Comparison of ENCODE assay signal across 17 cellular contexts in genomic region chr10:86732771-86733170, GRCh38. TPM values are rescaled to one million over a fixed set of nuclear protein-coding genes. Genes with fewer than 3 reads are reported as not detected.
DNase-seq lines count a peak whose midpoint lies in the region; ATAC-seq and TF ChIP-seq lines count a peak whose summit lies in the region.
"Had no signal": no experiment of that assay in that cellular context is flagged by ENCODE, and none has a peak within 500 bp of the region (broad histone marks: within the 10 kb centered on the region; RNA-seq: fewer than 3 reads in every experiment).

No MANE protein-coding gene starts in this region.

- CTCF ChIA-PET in CD4-positive, alpha-beta memory T cell (lab: Charles Lee; ENCODE audit: partially characterized antibody) = interaction anchor here (0.7 to 1.2 kb wide), 3 partner anchors 9 to 44 kb away, joined by 3 read pairs; no protein-coding TSS in a partner anchor

- H3K27me3 Mint-ChIP-seq in type B pancreatic cell = no peaks in the 10 kb centered on the region
- no peaks in the 10 kb centered on the region for H3K27me3 Mint-ChIP-seq in CD4-positive, alpha-beta memory T cell

- POLR2A ChIA-PET in CD4-positive, alpha-beta memory T cell (lab: Charles Lee; ENCODE audit: partially characterized antibody) = no interaction called here

- no peaks in the 10 kb centered on the region for H3K4me1 ChIP-seq in prostate gland (replicated peaks)
- no peaks in the 10 kb centered on the region for H3K4me1 ChIP-seq in CD4-positive, alpha-beta memory T cell (ENCODE audit: insufficient read depth, low read length)
- H3K4me1 ChIP-seq: breast epithelium, Caco-2, pancreas had no signal

- H3K9me3 Mint-ChIP-seq in type B pancreatic cell = peaks cover 2% of the 10 kb centered on the region
- H3K9me3 Mint-ChIP-seq in CD4-positive, alpha-beta memory T cell = no peaks in the 10 kb centered on the region
- H3K9me3 Mint-ChIP-seq: activated naive CD4-positive, alpha-beta T cell treated with anti-CD3 and anti-CD28 coated beads, Interleukin-2, amount 50 U/mL, for 24 hours; stimulated activated memory B cell treated with anti-CD40 and anti-IgM and Interleukin-4, amounts not matched to agents 10 μg/mL and 1 μg/mL and 100 μg/mL, for 72 hours had no signal

- no peak for DNase-seq in dorsolateral prefrontal cortex
- DNase-seq in left ventricle myocardium superior = no peak
- DNase-seq in prostate gland (ENCODE audit: low spot score) = no peak
- DNase-seq in type B pancreatic cell (ENCODE audit: extremely low spot score, unreplicated experiment) = no peak
- DNase-seq in NAMALWA (ENCODE audit: low spot score) = no peak
- DNase-seq in CD4-positive, alpha-beta memory T cell = no peak
- DNase-seq: activated CD4-positive, alpha-beta T cell treated with anti-CD3 and anti-CD28 coated beads, Interleukin-2, amount 50 U/mL, for 48 hours; activated T-cell treated with anti-CD3 and anti-CD28 coated beads, Interleukin-2, amount 50 U/mL, for 1 hour; Caco-2; EL; kidney; NCI-H2227 treated with DMSO at 0.1 percent for 48 hours; pancreas had no signal

- H3K9me3 ChIP-seq in prostate gland = no peaks in the 10 kb centered on the region
- no peaks in the 10 kb centered on the region for H3K9me3 ChIP-seq in CD4-positive, alpha-beta memory T cell (ENCODE audit: control insufficient read depth in 1 of 2, low read length in 2 of 2)
- H3K9me3 ChIP-seq: breast epithelium, Caco-2, pancreas had no signal

- intact Hi-C loops in dorsolateral prefrontal cortex (cut with DNase I) = no loop called here
- intact Hi-C loops in left ventricle myocardium superior (cut with micrococcal nuclease) = no loop called here
- intact Hi-C loops in prostate gland (cut with DNase I) = loop anchor here (2.0 kb wide), 1 partner anchor 22 kb away; no protein-coding TSS in a partner anchor
- intact Hi-C loops in CD4-positive, alpha-beta memory T cell (cut with micrococcal nuclease) = no loop called here

- no peak for TF ChIP-seq POLR2A in prostate gland (IDR thresholded peaks at IDR 0.05)

- no peaks in the 10 kb centered on the region for H3K36me3 Mint-ChIP-seq in type B pancreatic cell
- no peaks in the 10 kb centered on the region for H3K36me3 Mint-ChIP-seq in CD4-positive, alpha-beta memory T cell
- H3K36me3 Mint-ChIP-seq: activated naive CD4-positive, alpha-beta T cell treated with anti-CD3 and anti-CD28 coated beads, Interleukin-2, amount 50 U/mL, for 24 hours; stimulated activated memory B cell treated with anti-CD40 and anti-IgM and Interleukin-4, amounts not matched to agents 10 μg/mL and 1 μg/mL and 100 μg/mL, for 72 hours had no signal

- peak overlapping the region; percentile 38 for H3K27ac Mint-ChIP-seq in type B pancreatic cell
- H3K27ac Mint-ChIP-seq in CD4-positive, alpha-beta memory T cell = no peak overlapping the region
- H3K27ac Mint-ChIP-seq: activated naive CD4-positive, alpha-beta T cell treated with anti-CD3 and anti-CD28 coated beads, Interleukin-2, amount 50 U/mL, for 24 hours; stimulated activated memory B cell treated with anti-CD40 and anti-IgM and Interleukin-4, amounts not matched to agents 10 μg/mL and 1 μg/mL and 100 μg/mL, for 72 hours had no signal

- H3K4me3 ChIP-seq in dorsolateral prefrontal cortex (peak overlapping the region in 10 of 59 donors; percentile 0 to 26 (median 12)), prostate gland (no peak overlapping the region)
- no peak overlapping the region for H3K4me3 ChIP-seq in CD4-positive, alpha-beta memory T cell (ENCODE audit: low read length in 2 of 2)
- H3K4me3 ChIP-seq: breast epithelium, pancreas had no signal

- H3K27me3 ChIP-seq in dorsolateral prefrontal cortex (no peaks in the 10 kb centered on the region), prostate gland (replicated peaks; ENCODE audit: insufficient read depth) (no peaks in the 10 kb centered on the region)
- no peaks in the 10 kb centered on the region for H3K27me3 ChIP-seq in CD4-positive, alpha-beta memory T cell (ENCODE audit: insufficient read depth, low read length)
- H3K27me3 ChIP-seq: breast epithelium, pancreas had no signal

- WGBS in prostate gland = 77% methylated on average over 13 of the region's 13 CpGs

- no peaks in the 10 kb centered on the region for H3K36me3 ChIP-seq in prostate gland
- H3K36me3 ChIP-seq in CD4-positive, alpha-beta memory T cell (ENCODE audit: insufficient read depth, low read length) = no peaks in the 10 kb centered on the region
- H3K36me3 ChIP-seq: breast epithelium, pancreas had no signal

- no peak for TF ChIP-seq CTCF in dorsolateral prefrontal cortex (IDR thresholded peaks at IDR 0.05 in 54 of 56, conservative IDR thresholded peaks at IDR 0.05 in 2 of 56; ENCODE audit: low read depth in 1 of 56, partially characterized antibody in 56 of 56)
- no peak for TF ChIP-seq CTCF in prostate gland (IDR thresholded peaks at IDR 0.05)
- no peak for TF ChIP-seq CTCF in type B pancreatic cell (conservative IDR thresholded peaks at IDR 0.05)

- ATAC-seq in left ventricle myocardium superior (peak; percentile 3), GM18907 (IDR thresholded peaks at IDR 0.05; ENCODE audit: unreplicated experiment) (no peak)
- ATAC-seq: stimulated activated memory B cell treated with anti-CD40 and anti-IgM and Interleukin-4, amounts not matched to agents 10 μg/mL and 1 μg/mL and 100 μg/mL, for 72 hours had no signal

- peaks cover 5% of the 10 kb centered on the region for H3K4me1 Mint-ChIP-seq in type B pancreatic cell (ENCODE audit: unreplicated experiment)
- H3K4me1 Mint-ChIP-seq in CD4-positive, alpha-beta memory T cell = no peaks in the 10 kb centered on the region
- H3K4me1 Mint-ChIP-seq: activated naive CD4-positive, alpha-beta T cell treated with anti-CD3 and anti-CD28 coated beads, Interleukin-2, amount 50 U/mL, for 24 hours had no signal

- no peak overlapping the region for H3K4me3 Mint-ChIP-seq in type B pancreatic cell
- H3K4me3 Mint-ChIP-seq in CD4-positive, alpha-beta memory T cell = peak overlapping the region in 1 of 8 donors; percentile 48
- H3K4me3 Mint-ChIP-seq: activated naive CD4-positive, alpha-beta T cell treated with anti-CD3 and anti-CD28 coated beads, Interleukin-2, amount 50 U/mL, for 24 hours; stimulated activated memory B cell treated with anti-CD40 and anti-IgM and Interleukin-4, amounts not matched to agents 10 μg/mL and 1 μg/mL and 100 μg/mL, for 72 hours had no signal

- H3K27ac ChIP-seq in dorsolateral prefrontal cortex = peak overlapping the region in 49 of 59 donors; percentile 0 to 79 (median 59)
- H3K27ac ChIP-seq in prostate gland = peak overlapping the region; percentile 50 to 68
- H3K27ac ChIP-seq in CD4-positive, alpha-beta memory T cell (ENCODE audit: low read depth, low read length) = no peak overlapping the region
- H3K27ac ChIP-seq: breast epithelium, pancreas had no signal

RNA-seq across cellular contexts. Expression of gene BMPR1A, which starts 23.6 kb away (rescaled TPM):
- 10 to 100 TPM; 20.8 to 55.7 (median 33.4) TPM for total RNA-seq in dorsolateral prefrontal cortex
- 48.4 TPM for total RNA-seq in left ventricle myocardium superior
- 10 to 100 TPM; 53.9 to 58.1 TPM for total RNA-seq in prostate gland
- 63.3 and 84.7 TPM in 2 replicates for total RNA-seq in type B pancreatic cell (ENCODE audit: low replicate concordance)
- 10 to 100 TPM; 15.5 to 21.0 TPM for total RNA-seq in CD4-positive, alpha-beta memory T cell
- polyA plus RNA-seq in CD4-positive, alpha-beta memory T cell = 1 to 10 TPM; 4.7 to 5.2 TPM
